Comparison of ENCODE assay signal across 9 cellular contexts in genomic region chr18:9292047-9292446, GRCh38.
"Had no signal": no experiment of that assay in that cellular context is flagged by ENCODE, and none has a peak within 500 bp of the region (broad histone marks: within the 10 kb centered on the region; RNA-seq: fewer than 3 reads in every experiment).

No MANE protein-coding gene starts in this region.

- H3K4me1 ChIP-seq: HAP-1 had no signal

- H2AFZ ChIP-seq: GM23248 had no signal

- H3K9ac ChIP-seq: GM23248 had no signal

- H3K27ac ChIP-seq: GM23248, HL-60 had no signal

- H3K36me3 ChIP-seq: HAP-1 had no signal

- H3K4me3 ChIP-seq: GM23248, HAP-1 had no signal

- DNase-seq: GM23248, GOT3, H7, HFFc6, Kasumi-1, KG1 had no signal

- ATAC-seq: HCT116 had no signal
